ENCODE assay signal across 35 cellular contexts in the genomic region with DNA sequence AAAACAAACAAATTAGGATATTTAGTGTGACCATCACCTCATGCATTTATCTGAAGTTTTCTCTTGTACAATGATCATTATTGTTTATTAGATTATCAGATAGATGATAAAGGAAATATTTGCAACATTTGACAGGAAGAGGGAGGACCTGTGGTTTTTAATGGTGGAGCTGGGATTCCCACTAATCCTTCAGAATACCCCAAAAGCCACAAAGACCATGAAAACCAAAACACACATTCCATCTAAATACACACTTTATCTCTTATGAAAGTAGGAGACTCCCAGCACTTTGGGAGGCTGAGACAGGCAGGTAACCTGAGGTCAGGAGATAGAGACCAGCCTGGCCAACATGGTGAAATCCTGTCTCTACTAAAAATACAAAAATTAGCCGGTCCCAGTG. TPM values are rescaled to one million over a fixed set of nuclear protein-coding genes. Genes with fewer than 3 reads are reported as not detected.
"Had no signal": no experiment of that assay in that cellular context is flagged by ENCODE, and none has a peak within 500 bp of the region (broad histone marks: within the 10 kb centered on the region; RNA-seq: fewer than 3 reads in every experiment).

No MANE protein-coding gene starts in this region.

- H3K4me3 ChIP-seq: body of pancreas, breast epithelium had no signal

- H3K4me3 Mint-ChIP-seq: activated B cell treated with CpG ODN at 0.5 μM for 24 hours; activated CD4-positive, alpha-beta memory T cell treated with anti-CD3 and anti-CD28 coated beads, Interleukin-2, amount 10 ng/mL, durations not matched to agents 7 days and 5 days; activated CD4-positive, alpha-beta T cell treated with anti-CD3 and anti-CD28 coated beads, Interleukin-2, amount 10 ng/mL, durations not matched to agents 7 days and 5 days; activated CD8-positive, alpha-beta memory T cell treated with anti-CD3 and anti-CD28 coated beads, Interleukin-2, amount 10 ng/mL, durations not matched to agents 7 days and 5 days; activated CD8-positive, alpha-beta T cell treated with anti-CD3 and anti-CD28 coated beads, Interleukin-2, amount 10 ng/mL, durations not matched to agents 7 days and 5 days; activated naive CD4-positive, alpha-beta T cell treated with anti-CD3 and anti-CD28 coated beads, Interleukin-2, amount 10 ng/mL, durations not matched to agents 7 days and 5 days; activated naive CD4-positive, alpha-beta T cell treated with anti-CD3 and anti-CD28 coated beads, Interleukin-2, amount 50 U/mL, for 24 hours; activated naive CD8-positive, alpha-beta T cell; activated naive CD8-positive, alpha-beta T cell treated with anti-CD3 and anti-CD28 coated beads, Interleukin-2, amount 10 ng/mL, durations not matched to agents 7 days and 5 days; activated naive CD8-positive, alpha-beta T cell treated with anti-CD3 and anti-CD28 coated beads, Interleukin-2, amount 50 U/mL, for 24 hours; activated T-cell treated with anti-CD3 and anti-CD28 coated beads, Interleukin-2, amount 50 U/mL, for 24 hours; T-helper 1 cell treated with Interleukin-12 subunit alpha and Interleukin-12 subunit beta and Interleukin-4 antibody, amounts not matched to agents 30 μg/mL and 1 μg/mL, for 36 hours; T-helper 2 cell treated with Interferon-gamma antibody and Interleukin-4, amounts not matched to agents 5 μg/mL and 100 μg/mL, for 36 hours had no signal

- H3K36me3 Mint-ChIP-seq: activated CD8-positive, alpha-beta memory T cell treated with anti-CD3 and anti-CD28 coated beads, Interleukin-2, amount 10 ng/mL, durations not matched to agents 7 days and 5 days; activated naive CD4-positive, alpha-beta T cell treated with anti-CD3 and anti-CD28 coated beads, Interleukin-2, amount 10 ng/mL, durations not matched to agents 7 days and 5 days; activated naive CD4-positive, alpha-beta T cell treated with anti-CD3 and anti-CD28 coated beads, Interleukin-2, amount 50 U/mL, for 24 hours; activated naive CD8-positive, alpha-beta T cell; activated naive CD8-positive, alpha-beta T cell treated with anti-CD3 and anti-CD28 coated beads, Interleukin-2, amount 10 ng/mL, durations not matched to agents 7 days and 5 days had no signal

- H3K9me3 Mint-ChIP-seq: activated B cell treated with CpG ODN at 0.5 μM for 24 hours; activated CD4-positive, alpha-beta memory T cell treated with anti-CD3 and anti-CD28 coated beads, Interleukin-2, amount 10 ng/mL, durations not matched to agents 7 days and 5 days; activated naive CD4-positive, alpha-beta T cell treated with anti-CD3 and anti-CD28 coated beads, Interleukin-2, amount 10 ng/mL, durations not matched to agents 7 days and 5 days; activated naive CD4-positive, alpha-beta T cell treated with anti-CD3 and anti-CD28 coated beads, Interleukin-2, amount 50 U/mL, for 24 hours; activated naive CD8-positive, alpha-beta T cell treated with anti-CD3 and anti-CD28 coated beads, Interleukin-2, amount 10 ng/mL, durations not matched to agents 7 days and 5 days; activated naive CD8-positive, alpha-beta T cell treated with anti-CD3 and anti-CD28 coated beads, Interleukin-2, amount 50 U/mL, for 24 hours; activated T-cell treated with anti-CD3 and anti-CD28 coated beads, Interleukin-2, amount 50 U/mL, for 24 hours; T-helper 1 cell treated with Interleukin-12 subunit alpha and Interleukin-12 subunit beta and Interleukin-4 antibody, amounts not matched to agents 30 μg/mL and 1 μg/mL, for 36 hours had no signal

- DNase-seq: activated B cell treated with CpG ODN at 0.5 μM for 24 hours; activated CD4-positive, alpha-beta memory T cell treated with anti-CD3 and anti-CD28 coated beads, Interleukin-2, amount 10 ng/mL, durations not matched to agents 7 days and 5 days; activated CD4-positive, alpha-beta T cell treated with anti-CD3 and anti-CD28 coated beads for 48 hours; activated CD4-positive, alpha-beta T cell treated with anti-CD3 and anti-CD28 coated beads, Interleukin-2, amount 10 ng/mL, durations not matched to agents 7 days and 5 days; activated CD4-positive, alpha-beta T cell treated with anti-CD3 and anti-CD28 coated beads, Interleukin-2, amount 50 U/mL, for 48 hours; activated CD4-positive, CD25-positive, alpha-beta regulatory T cell treated with anti-CD3 and anti-CD28 coated beads, Interleukin-2, amount 50 U/mL, for 72 hours; activated CD8-positive, alpha-beta memory T cell treated with anti-CD3 and anti-CD28 coated beads for 24 hours; activated CD8-positive, alpha-beta memory T cell treated with anti-CD3 and anti-CD28 coated beads, Interleukin-2, amount 10 ng/mL, durations not matched to agents 7 days and 5 days; activated CD8-positive, alpha-beta memory T cell treated with anti-CD3 and anti-CD28 coated beads, Interleukin-2, amount 50 U/mL, for 48 hours; activated CD8-positive, alpha-beta T cell treated with anti-CD3 and anti-CD28 coated beads, Interleukin-2, amount 10 ng/mL, durations not matched to agents 7 days and 5 days; activated effector memory CD4-positive, alpha-beta T cell treated with Interleukin-2 at 50 U/mL for 16 hours; activated gamma-delta T cell; activated naive CD4-positive, alpha-beta T cell treated with anti-CD3 and anti-CD28 coated beads, Interleukin-2, amount 10 ng/mL, durations not matched to agents 7 days and 5 days; activated naive CD4-positive, alpha-beta T cell treated with Interleukin-2 at 50 U/mL for 16 hours; activated naive CD8-positive, alpha-beta T cell treated with anti-CD3 and anti-CD28 coated beads, Interleukin-2, amount 10 ng/mL, durations not matched to agents 7 days and 5 days; activated naive CD8-positive, alpha-beta T cell treated with anti-CD3 and anti-CD28 coated beads, Interleukin-2, amount 50 U/mL, for 24 hours; activated T-cell treated with anti-CD3 and anti-CD28 coated beads, Interleukin-2, amount 50 U/mL, for 24 hours; activated T-cell treated with anti-CD3 and anti-CD28 coated beads, Interleukin-2, amount 50 U/mL, for 48 hours; amniotic stem cell; aorta; body of pancreas; brain microvascular endothelial cell; central memory CD4-positive, alpha-beta T cell; T-helper 1 cell; T-helper 2 cell; T-helper 9 cell had no signal

- H3K27ac Mint-ChIP-seq: activated B cell treated with CpG ODN at 0.5 μM for 24 hours; activated CD4-positive, alpha-beta memory T cell treated with anti-CD3 and anti-CD28 coated beads, Interleukin-2, amount 10 ng/mL, durations not matched to agents 7 days and 5 days; activated CD4-positive, alpha-beta T cell treated with anti-CD3 and anti-CD28 coated beads, Interleukin-2, amount 10 ng/mL, durations not matched to agents 7 days and 5 days; activated CD8-positive, alpha-beta memory T cell treated with anti-CD3 and anti-CD28 coated beads, Interleukin-2, amount 10 ng/mL, durations not matched to agents 7 days and 5 days; activated CD8-positive, alpha-beta T cell treated with anti-CD3 and anti-CD28 coated beads, Interleukin-2, amount 10 ng/mL, durations not matched to agents 7 days and 5 days; activated naive CD4-positive, alpha-beta T cell treated with anti-CD3 and anti-CD28 coated beads, Interleukin-2, amount 10 ng/mL, durations not matched to agents 7 days and 5 days; activated naive CD4-positive, alpha-beta T cell treated with anti-CD3 and anti-CD28 coated beads, Interleukin-2, amount 50 U/mL, for 24 hours; activated naive CD8-positive, alpha-beta T cell; activated naive CD8-positive, alpha-beta T cell treated with anti-CD3 and anti-CD28 coated beads, Interleukin-2, amount 10 ng/mL, durations not matched to agents 7 days and 5 days; activated naive CD8-positive, alpha-beta T cell treated with anti-CD3 and anti-CD28 coated beads, Interleukin-2, amount 50 U/mL, for 24 hours; activated T-cell treated with anti-CD3 and anti-CD28 coated beads, Interleukin-2, amount 50 U/mL, for 24 hours; activated T-helper 2 cell treated with anti-CD3 and anti-CD28 coated beads, Interferon-gamma antibody, Interleukin-2, Interleukin-4, amounts not matched to agents 10 μg/mL and 5 μg/mL and 100 μg/mL, durations not matched to agents 14 hours and 24 hours and 36 hours; T-helper 1 cell treated with Interleukin-12 subunit alpha and Interleukin-12 subunit beta and Interleukin-4 antibody, amounts not matched to agents 30 μg/mL and 1 μg/mL, for 36 hours; T-helper 2 cell treated with Interferon-gamma antibody and Interleukin-4, amounts not matched to agents 5 μg/mL and 100 μg/mL, for 36 hours had no signal

- ATAC-seq: activated CD8-positive, alpha-beta memory T cell treated with anti-CD3 and anti-CD28 coated beads, Interleukin-2, amount 10 ng/mL, durations not matched to agents 7 days and 5 days; activated CD8-positive, alpha-beta T cell treated with anti-CD3 and anti-CD28 coated beads, Interleukin-2, amount 10 ng/mL, durations not matched to agents 7 days and 5 days; activated naive CD8-positive, alpha-beta T cell treated with anti-CD3 and anti-CD28 coated beads, Interleukin-2, amount 50 U/mL, for 24 hours; body of pancreas had no signal

RNA-seq across cellular contexts. Expression of a gene that starts 40.4 kb away (rescaled TPM):
- total RNA-seq: activated B cell treated with CpG ODN at 0.5 μM for 24 hours; activated CD4-positive, alpha-beta memory T cell treated with anti-CD3 and anti-CD28 coated beads, Interleukin-2, amount 10 ng/mL, durations not matched to agents 7 days and 5 days; activated CD4-positive, alpha-beta T cell treated with anti-CD3 and anti-CD28 coated beads, Interleukin-2, amount 10 ng/mL, durations not matched to agents 7 days and 5 days; activated CD8-positive, alpha-beta memory T cell treated with anti-CD3 and anti-CD28 coated beads, Interleukin-2, amount 10 ng/mL, durations not matched to agents 7 days and 5 days; activated CD8-positive, alpha-beta T cell treated with anti-CD3 and anti-CD28 coated beads, Interleukin-2, amount 10 ng/mL, durations not matched to agents 7 days and 5 days; activated naive CD8-positive, alpha-beta T cell treated with anti-CD3 and anti-CD28 coated beads, Interleukin-2, amount 10 ng/mL, durations not matched to agents 7 days and 5 days; activated T-helper 2 cell treated with anti-CD3 and anti-CD28 coated beads, Interferon-gamma antibody, Interleukin-2, Interleukin-4, amounts not matched to agents 10 μg/mL and 5 μg/mL and 100 μg/mL, durations not matched to agents 14 hours and 24 hours and 36 hours; aorta; astrocyte; body of pancreas; breast epithelium; cardiac septum; cerebellum had no signal

RNA-seq across cellular contexts. Expression of a gene that starts 51.4 kb away (rescaled TPM):
- total RNA-seq: activated B cell treated with CpG ODN at 0.5 μM for 24 hours, aorta, astrocyte, cardiac septum had no signal
